Comparison of ENCODE assay signal across 1 cellular context in the genomic region with DNA sequence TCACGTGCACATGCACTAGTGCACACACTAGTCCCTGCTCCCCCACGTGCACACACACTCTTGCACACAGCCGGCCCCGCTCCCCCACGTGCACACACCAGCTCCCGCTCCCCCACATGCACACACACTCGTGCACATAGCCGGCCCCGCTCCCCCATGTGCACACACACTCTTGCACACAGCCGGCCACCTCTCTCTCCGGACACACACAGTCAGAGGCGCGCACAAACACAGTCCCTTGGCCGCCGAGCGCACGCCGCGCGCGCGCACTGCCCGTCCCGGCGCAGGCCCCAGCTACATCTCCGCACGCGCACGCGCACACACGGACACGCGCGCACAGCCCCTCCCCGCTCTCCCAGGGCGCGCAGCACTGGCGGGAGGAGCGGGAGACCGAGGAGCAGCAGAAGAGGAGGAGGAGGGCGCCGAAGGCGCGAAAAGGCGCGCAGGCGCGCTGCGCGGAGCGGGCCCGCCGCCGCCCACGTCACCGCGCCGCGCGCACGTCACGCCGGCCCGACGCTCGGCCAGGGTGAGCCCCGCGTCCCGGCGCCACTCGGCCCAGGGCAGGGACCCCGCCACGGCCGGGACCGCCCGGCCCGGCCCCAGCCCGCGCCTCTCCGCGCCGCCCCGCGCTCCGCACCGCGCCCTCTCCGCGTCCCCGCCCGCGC.
TF ChIP-seq lines count a peak whose summit lies in the region.

A gene with protein sequence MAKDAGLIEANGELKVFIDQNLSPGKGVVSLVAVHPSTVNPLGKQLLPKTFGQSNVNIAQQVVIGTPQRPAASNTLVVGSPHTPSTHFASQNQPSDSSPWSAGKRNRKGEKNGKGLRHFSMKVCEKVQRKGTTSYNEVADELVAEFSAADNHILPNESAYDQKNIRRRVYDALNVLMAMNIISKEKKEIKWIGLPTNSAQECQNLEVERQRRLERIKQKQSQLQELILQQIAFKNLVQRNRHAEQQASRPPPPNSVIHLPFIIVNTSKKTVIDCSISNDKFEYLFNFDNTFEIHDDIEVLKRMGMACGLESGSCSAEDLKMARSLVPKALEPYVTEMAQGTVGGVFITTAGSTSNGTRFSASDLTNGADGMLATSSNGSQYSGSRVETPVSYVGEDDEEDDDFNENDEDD (plus strand): TSS at position 549 of the 665 bp plus-strand sequence. CDS start 1,085 bp downstream, outside the sequence.

TF ChIP-seq in HepG2, 621 proteins besides CTCF, POLR2A, EP300 and RAD21 (continued from another document and continues in another):
- TF ChIP-seq, protein P1, sequence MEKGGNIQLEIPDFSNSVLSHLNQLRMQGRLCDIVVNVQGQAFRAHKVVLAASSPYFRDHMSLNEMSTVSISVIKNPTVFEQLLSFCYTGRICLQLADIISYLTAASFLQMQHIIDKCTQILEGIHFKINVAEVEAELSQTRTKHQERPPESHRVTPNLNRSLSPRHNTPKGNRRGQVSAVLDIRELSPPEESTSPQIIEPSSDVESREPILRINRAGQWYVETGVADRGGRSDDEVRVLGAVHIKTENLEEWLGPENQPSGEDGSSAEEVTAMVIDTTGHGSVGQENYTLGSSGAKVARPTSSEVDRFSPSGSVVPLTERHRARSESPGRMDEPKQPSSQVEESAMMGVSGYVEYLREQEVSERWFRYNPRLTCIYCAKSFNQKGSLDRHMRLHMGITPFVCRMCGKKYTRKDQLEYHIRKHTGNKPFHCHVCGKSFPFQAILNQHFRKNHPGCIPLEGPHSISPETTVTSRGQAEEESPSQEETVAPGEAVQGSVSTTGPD (CRISPR knock-in tag; IDR thresholded peaks at IDR 0.05) = no peak
- TF ChIP-seq ETV5 (CRISPR knock-in tag; IDR thresholded peaks at IDR 0.05; ENCODE audit: borderline replicate concordance) (no peak), RELA (CRISPR knock-in tag; IDR thresholded peaks at IDR 0.05) (no peak), RBAK (CRISPR knock-in tag; IDR thresholded peaks at IDR 0.05) (no peak), TOE1 (CRISPR knock-in tag; IDR thresholded peaks at IDR 0.05) (no peak), NFE2 (CRISPR knock-in tag; IDR thresholded peaks at IDR 0.05) (no peak), CHCHD3 (CRISPR knock-in tag; IDR thresholded peaks at IDR 0.05) (no peak), ERF (CRISPR knock-in tag; IDR thresholded peaks at IDR 0.05) (no peak), ZZZ3 (CRISPR knock-in tag; IDR thresholded peaks at IDR 0.05; ENCODE audit: borderline replicate concordance) (no peak), ZNF607 (CRISPR knock-in tag; IDR thresholded peaks at IDR 0.05; ENCODE audit: borderline replicate concordance) (no peak), ZNF44 (CRISPR knock-in tag; IDR thresholded peaks at IDR 0.05) (no peak), PRMT3 (CRISPR knock-in tag; IDR thresholded peaks at IDR 0.05; ENCODE audit: borderline replicate concordance, low read depth) (no peak), TAF1 (CRISPR knock-in tag; IDR thresholded peaks at IDR 0.05) (no peak), SOX6 (IDR thresholded peaks at IDR 0.05) (no peak), SOX6 (CRISPR knock-in tag; IDR thresholded peaks at IDR 0.05) (no peak), DPF2 (CRISPR knock-in tag; IDR thresholded peaks at IDR 0.05; ENCODE audit: borderline replicate concordance, low read depth) (no peak), ZNF205 (CRISPR knock-in tag; IDR thresholded peaks at IDR 0.05) (no peak), SAFB2 (CRISPR knock-in tag; IDR thresholded peaks at IDR 0.05; ENCODE audit: borderline replicate concordance, low read depth) (no peak; the same call in 1 of the 2 replicates), ZSCAN12 (CRISPR knock-in tag; IDR thresholded peaks at IDR 0.05) (no peak), HNRNPUL1 (IDR thresholded peaks at IDR 0.05; ENCODE audit: low read depth, low read length) (no peak), ONECUT2 (CRISPR knock-in tag; IDR thresholded peaks at IDR 0.05) (no peak), ZNF136 (CRISPR knock-in tag; IDR thresholded peaks at IDR 0.05; ENCODE audit: low read depth) (no peak), RFXAP (CRISPR knock-in tag; IDR thresholded peaks at IDR 0.05; ENCODE audit: borderline replicate concordance) (no peak), ATF1 (CRISPR knock-in tag; IDR thresholded peaks at IDR 0.05) (no peak), ZNF564 (CRISPR knock-in tag; IDR thresholded peaks at IDR 0.05) (0 out of 2 replicates have a peak, but pooled peaks have one; percentile 66), POLR2AphosphoS5 (IDR thresholded peaks at IDR 0.05; ENCODE audit: low read depth, low read length) (peak; percentile 54), ZC3H4 (CRISPR knock-in tag; IDR thresholded peaks at IDR 0.05; ENCODE audit: borderline replicate concordance) (no peak), SETDB1 (CRISPR knock-in tag; IDR thresholded peaks at IDR 0.05; ENCODE audit: borderline replicate concordance) (no peak), KDM2A (CRISPR knock-in tag; IDR thresholded peaks at IDR 0.05; ENCODE audit: borderline replicate concordance, low read depth) (no peak), HIVEP1 (CRISPR knock-in tag; IDR thresholded peaks at IDR 0.05) (no peak), SALL1 (CRISPR knock-in tag; IDR thresholded peaks at IDR 0.05) (peak; percentile 48), RXRB (CRISPR knock-in tag; IDR thresholded peaks at IDR 0.05; ENCODE audit: borderline replicate concordance) (no peak), PLRG1 (conservative IDR thresholded peaks at IDR 0.05) (no peak), ZNF296 (CRISPR knock-in tag; conservative IDR thresholded peaks at IDR 0.05) (no peak)
- TF ChIP-seq, protein P2, sequence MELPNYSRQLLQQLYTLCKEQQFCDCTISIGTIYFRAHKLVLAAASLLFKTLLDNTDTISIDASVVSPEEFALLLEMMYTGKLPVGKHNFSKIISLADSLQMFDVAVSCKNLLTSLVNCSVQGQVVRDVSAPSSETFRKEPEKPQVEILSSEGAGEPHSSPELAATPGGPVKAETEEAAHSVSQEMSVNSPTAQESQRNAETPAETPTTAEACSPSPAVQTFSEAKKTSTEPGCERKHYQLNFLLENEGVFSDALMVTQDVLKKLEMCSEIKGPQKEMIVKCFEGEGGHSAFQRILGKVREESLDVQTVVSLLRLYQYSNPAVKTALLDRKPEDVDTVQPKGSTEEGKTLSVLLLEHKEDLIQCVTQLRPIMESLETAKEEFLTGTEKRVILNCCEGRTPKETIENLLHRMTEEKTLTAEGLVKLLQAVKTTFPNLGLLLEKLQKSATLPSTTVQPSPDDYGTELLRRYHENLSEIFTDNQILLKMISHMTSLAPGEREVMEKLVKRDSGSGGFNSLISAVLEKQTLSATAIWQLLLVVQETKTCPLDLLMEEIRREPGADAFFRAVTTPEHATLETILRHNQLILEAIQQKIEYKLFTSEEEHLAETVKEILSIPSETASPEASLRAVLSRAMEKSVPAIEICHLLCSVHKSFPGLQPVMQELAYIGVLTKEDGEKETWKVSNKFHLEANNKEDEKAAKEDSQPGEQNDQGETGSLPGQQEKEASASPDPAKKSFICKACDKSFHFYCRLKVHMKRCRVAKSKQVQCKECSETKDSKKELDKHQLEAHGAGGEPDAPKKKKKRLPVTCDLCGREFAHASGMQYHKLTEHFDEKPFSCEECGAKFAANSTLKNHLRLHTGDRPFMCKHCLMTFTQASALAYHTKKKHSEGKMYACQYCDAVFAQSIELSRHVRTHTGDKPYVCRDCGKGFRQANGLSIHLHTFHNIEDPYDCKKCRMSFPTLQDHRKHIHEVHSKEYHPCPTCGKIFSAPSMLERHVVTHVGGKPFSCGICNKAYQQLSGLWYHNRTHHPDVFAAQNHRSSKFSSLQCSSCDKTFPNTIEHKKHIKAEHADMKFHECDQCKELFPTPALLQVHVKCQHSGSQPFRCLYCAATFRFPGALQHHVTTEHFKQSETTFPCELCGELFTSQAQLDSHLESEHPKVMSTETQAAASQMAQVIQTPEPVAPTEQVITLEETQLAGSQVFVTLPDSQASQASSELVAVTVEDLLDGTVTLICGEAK (IDR thresholded peaks at IDR 0.05) = no peak
- TF ChIP-seq, protein P2 (CRISPR knock-in tag; IDR thresholded peaks at IDR 0.05) = no peak
- TF ChIP-seq, protein P3, sequence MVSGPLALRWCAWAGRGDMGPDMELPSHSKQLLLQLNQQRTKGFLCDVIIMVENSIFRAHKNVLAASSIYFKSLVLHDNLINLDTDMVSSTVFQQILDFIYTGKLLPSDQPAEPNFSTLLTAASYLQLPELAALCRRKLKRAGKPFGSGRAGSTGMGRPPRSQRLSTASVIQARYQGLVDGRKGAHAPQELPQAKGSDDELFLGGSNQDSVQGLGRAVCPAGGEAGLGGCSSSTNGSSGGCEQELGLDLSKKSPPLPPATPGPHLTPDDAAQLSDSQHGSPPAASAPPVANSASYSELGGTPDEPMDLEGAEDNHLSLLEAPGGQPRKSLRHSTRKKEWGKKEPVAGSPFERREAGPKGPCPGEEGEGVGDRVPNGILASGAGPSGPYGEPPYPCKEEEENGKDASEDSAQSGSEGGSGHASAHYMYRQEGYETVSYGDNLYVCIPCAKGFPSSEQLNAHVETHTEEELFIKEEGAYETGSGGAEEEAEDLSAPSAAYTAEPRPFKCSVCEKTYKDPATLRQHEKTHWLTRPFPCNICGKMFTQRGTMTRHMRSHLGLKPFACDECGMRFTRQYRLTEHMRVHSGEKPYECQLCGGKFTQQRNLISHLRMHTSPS (CRISPR knock-in tag; IDR thresholded peaks at IDR 0.05; ENCODE audit: low read depth) = no peak
- TF ChIP-seq, protein P4, sequence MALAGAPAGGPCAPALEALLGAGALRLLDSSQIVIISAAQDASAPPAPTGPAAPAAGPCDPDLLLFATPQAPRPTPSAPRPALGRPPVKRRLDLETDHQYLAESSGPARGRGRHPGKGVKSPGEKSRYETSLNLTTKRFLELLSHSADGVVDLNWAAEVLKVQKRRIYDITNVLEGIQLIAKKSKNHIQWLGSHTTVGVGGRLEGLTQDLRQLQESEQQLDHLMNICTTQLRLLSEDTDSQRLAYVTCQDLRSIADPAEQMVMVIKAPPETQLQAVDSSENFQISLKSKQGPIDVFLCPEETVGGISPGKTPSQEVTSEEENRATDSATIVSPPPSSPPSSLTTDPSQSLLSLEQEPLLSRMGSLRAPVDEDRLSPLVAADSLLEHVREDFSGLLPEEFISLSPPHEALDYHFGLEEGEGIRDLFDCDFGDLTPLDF (CRISPR knock-in tag; IDR thresholded peaks at IDR 0.05) = peak; percentile 89
- TF ChIP-seq, protein P5, sequence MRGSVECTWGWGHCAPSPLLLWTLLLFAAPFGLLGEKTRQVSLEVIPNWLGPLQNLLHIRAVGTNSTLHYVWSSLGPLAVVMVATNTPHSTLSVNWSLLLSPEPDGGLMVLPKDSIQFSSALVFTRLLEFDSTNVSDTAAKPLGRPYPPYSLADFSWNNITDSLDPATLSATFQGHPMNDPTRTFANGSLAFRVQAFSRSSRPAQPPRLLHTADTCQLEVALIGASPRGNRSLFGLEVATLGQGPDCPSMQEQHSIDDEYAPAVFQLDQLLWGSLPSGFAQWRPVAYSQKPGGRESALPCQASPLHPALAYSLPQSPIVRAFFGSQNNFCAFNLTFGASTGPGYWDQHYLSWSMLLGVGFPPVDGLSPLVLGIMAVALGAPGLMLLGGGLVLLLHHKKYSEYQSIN (CRISPR knock-in tag; IDR thresholded peaks at IDR 0.05; ENCODE audit: borderline replicate concordance) = no peak
- TF ChIP-seq, protein P6, sequence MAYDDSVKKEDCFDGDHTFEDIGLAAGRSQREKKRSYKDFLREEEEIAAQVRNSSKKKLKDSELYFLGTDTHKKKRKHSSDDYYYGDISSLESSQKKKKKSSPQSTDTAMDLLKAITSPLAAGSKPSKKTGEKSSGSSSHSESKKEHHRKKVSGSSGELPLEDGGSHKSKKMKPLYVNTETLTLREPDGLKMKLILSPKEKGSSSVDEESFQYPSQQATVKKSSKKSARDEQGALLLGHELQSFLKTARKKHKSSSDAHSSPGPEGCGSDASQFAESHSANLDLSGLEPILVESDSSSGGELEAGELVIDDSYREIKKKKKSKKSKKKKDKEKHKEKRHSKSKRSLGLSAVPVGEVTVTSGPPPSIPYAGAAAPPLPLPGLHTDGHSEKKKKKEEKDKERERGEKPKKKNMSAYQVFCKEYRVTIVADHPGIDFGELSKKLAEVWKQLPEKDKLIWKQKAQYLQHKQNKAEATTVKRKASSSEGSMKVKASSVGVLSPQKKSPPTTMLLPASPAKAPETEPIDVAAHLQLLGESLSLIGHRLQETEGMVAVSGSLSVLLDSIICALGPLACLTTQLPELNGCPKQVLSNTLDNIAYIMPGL (CRISPR knock-in tag; IDR thresholded peaks at IDR 0.05; ENCODE audit: borderline replicate concordance in 1 of 2, low read depth in 1 of 2) = peak in 1 of 2 experiments; percentile 47; a peak in 1 of 4 replicates
- TF ChIP-seq, protein P7, sequence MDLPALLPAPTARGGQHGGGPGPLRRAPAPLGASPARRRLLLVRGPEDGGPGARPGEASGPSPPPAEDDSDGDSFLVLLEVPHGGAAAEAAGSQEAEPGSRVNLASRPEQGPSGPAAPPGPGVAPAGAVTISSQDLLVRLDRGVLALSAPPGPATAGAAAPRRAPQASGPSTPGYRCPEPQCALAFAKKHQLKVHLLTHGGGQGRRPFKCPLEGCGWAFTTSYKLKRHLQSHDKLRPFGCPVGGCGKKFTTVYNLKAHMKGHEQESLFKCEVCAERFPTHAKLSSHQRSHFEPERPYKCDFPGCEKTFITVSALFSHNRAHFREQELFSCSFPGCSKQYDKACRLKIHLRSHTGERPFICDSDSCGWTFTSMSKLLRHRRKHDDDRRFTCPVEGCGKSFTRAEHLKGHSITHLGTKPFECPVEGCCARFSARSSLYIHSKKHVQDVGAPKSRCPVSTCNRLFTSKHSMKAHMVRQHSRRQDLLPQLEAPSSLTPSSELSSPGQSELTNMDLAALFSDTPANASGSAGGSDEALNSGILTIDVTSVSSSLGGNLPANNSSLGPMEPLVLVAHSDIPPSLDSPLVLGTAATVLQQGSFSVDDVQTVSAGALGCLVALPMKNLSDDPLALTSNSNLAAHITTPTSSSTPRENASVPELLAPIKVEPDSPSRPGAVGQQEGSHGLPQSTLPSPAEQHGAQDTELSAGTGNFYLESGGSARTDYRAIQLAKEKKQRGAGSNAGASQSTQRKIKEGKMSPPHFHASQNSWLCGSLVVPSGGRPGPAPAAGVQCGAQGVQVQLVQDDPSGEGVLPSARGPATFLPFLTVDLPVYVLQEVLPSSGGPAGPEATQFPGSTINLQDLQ (CRISPR knock-in tag; IDR thresholded peaks at IDR 0.05) = no peak
